In the genomic region with DNA sequence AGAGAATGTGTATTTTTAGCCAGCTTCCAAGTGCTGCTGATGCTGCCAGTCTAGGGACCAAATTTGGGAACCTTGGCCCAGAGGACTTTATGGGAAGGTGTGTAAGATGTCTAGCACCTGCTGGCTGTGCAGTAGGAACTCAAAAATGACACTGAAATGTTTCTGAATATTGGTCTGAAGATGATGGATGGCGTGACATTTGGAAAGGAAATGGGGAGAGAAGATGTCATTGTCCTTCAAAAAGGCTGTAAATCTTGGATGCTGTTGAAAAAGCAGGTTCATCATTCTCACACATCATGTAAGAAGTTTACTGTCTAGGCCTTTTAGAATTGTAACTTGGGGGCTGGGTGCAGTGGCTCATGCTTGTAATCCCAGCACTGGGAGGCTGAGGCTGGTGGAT, we compare ENCODE assay signal across 27 cellular contexts.
"Had no signal": no experiment of that assay in that cellular context is flagged by ENCODE, and none has a peak within 500 bp of the region (broad histone marks: within the 10 kb centered on the region; RNA-seq: fewer than 3 reads in every experiment).

No MANE protein-coding gene starts in this region.

- H3K4me3 ChIP-seq: adrenal gland, heart right ventricle, left lung, ovary, testis, upper lobe of left lung had no signal

- H3K27me3 ChIP-seq: adrenal gland, foreskin keratinocyte, ovary, testis, upper lobe of left lung had no signal

- H3K27me3 Mint-ChIP-seq: progenitor cell of endocrine pancreas had no signal

- H3K9me3 ChIP-seq: adrenal gland, heart right ventricle, left lung, neutrophil, ovary, testis, upper lobe of left lung had no signal

- H3K36me3 ChIP-seq: adrenal gland, left lung, neutrophil, ovary, upper lobe of left lung had no signal

- H3K36me3 Mint-ChIP-seq: activated naive CD8-positive, alpha-beta T cell had no signal

- H3K27ac ChIP-seq: adrenal gland, foreskin keratinocyte, left lung, neutrophil, ovary, testis, upper lobe of left lung had no signal

- DNase-seq: activated CD4-positive, alpha-beta T cell treated with anti-CD3 and anti-CD28 coated beads for 4 hours; activated CD4-positive, alpha-beta T cell treated with anti-CD3 and anti-CD28 coated beads, Interleukin-2, amount 50 U/mL, for 4 hours; activated effector memory CD4-positive, alpha-beta T cell treated with Interleukin-2 at 50 U/mL for 16 hours; activated naive CD4-positive, alpha-beta T cell treated with Interleukin-2 at 50 U/mL for 16 hours; activated T-cell treated with anti-CD3 and anti-CD28 coated beads for 4 hours; adrenal gland; aorta; caudate nucleus; cortex of kidney; endodermal cell; foreskin keratinocyte; heart right ventricle; kidney glomerular epithelial cell; left lung; mammary epithelial cell; stimulated activated naive CD4-positive, alpha-beta T cell treated with Interleukin-2 at 50 U/mL for 16 hours; T-helper 1 cell; testis; upper lobe of left lung had no signal

- H3K4me3 Mint-ChIP-seq: activated naive CD8-positive, alpha-beta T cell; brain; endodermal cell; nephron; T-helper 2 cell treated with Interferon-gamma antibody and Interleukin-4, amounts not matched to agents 5 μg/mL and 100 μg/mL, for 36 hours had no signal

- ATAC-seq: esophagus mucosa, foreskin keratinocyte, left lung had no signal

- H3K9me3 Mint-ChIP-seq: endodermal cell; nephron; T-helper 2 cell treated with Interferon-gamma antibody and Interleukin-4, amounts not matched to agents 5 μg/mL and 100 μg/mL, for 36 hours had no signal

- H3K27ac Mint-ChIP-seq: activated naive CD8-positive, alpha-beta T cell; endodermal cell; progenitor cell of endocrine pancreas; T-helper 2 cell treated with Interferon-gamma antibody and Interleukin-4, amounts not matched to agents 5 μg/mL and 100 μg/mL, for 36 hours had no signal
